ENCODE assay signal across 18 cellular contexts in the genomic region with DNA sequence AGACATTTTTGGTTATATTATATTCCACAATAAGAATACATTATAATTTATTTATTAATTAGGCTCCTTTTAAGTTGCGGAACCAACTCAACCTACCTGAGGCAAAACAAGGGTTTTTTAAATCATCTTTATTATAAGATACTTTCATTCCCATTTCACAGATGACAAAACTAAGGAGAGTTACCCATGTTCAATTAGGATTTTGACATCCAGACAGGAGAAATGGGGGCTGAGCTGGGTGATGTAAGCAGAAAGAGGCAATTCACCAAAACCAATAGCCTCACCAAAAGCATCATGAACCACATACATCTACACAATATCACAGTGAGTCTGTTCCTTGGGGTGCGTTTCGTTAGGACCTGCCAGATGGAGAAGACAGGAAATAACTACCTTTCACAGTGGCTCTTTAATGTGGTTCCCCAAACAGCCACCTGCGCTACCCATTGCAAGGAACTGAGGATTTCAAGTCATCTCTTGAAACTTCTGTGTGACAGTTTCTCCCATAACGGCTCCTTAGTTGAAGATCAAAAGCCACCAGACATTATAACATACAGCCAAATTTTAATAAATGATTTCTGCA.
DNase-seq lines count a peak whose midpoint lies in the region; ATAC-seq and TF ChIP-seq lines count a peak whose summit lies in the region.
"Had no signal": no experiment of that assay in that cellular context is flagged by ENCODE, and none has a peak within 500 bp of the region (broad histone marks: within the 10 kb centered on the region; RNA-seq: fewer than 3 reads in every experiment).

No MANE protein-coding gene starts in this region.

- H3K27me3 Mint-ChIP-seq in activated CD4-positive, alpha-beta T cell treated with anti-CD3 and anti-CD28 coated beads, Interleukin-2, amount 10 ng/mL, durations not matched to agents 24 days and 14 days = no peaks in the 10 kb centered on the region
- H3K27me3 Mint-ChIP-seq in activated naive CD8-positive, alpha-beta T cell treated with anti-CD3 and anti-CD28 coated beads, Interleukin-2, amount 50 U/mL, for 24 hours = peaks cover 1% of the 10 kb centered on the region
- H3K27me3 Mint-ChIP-seq in chondrocyte (ENCODE audit: low read depth) = no peaks in the 10 kb centered on the region

- H3K36me3 Mint-ChIP-seq in activated CD4-positive, alpha-beta T cell treated with anti-CD3 and anti-CD28 coated beads, Interleukin-2, amount 10 ng/mL, durations not matched to agents 24 days and 14 days (ENCODE audit: low read depth) = peaks cover 1% of the 10 kb centered on the region
- H3K36me3 Mint-ChIP-seq in activated naive CD8-positive, alpha-beta T cell treated with anti-CD3 and anti-CD28 coated beads, Interleukin-2, amount 50 U/mL, for 24 hours (ENCODE audit: low read depth) = no peaks in the 10 kb centered on the region
- no peaks in the 10 kb centered on the region for H3K36me3 Mint-ChIP-seq in chondrocyte (ENCODE audit: low read depth)
- H3K36me3 Mint-ChIP-seq: immature natural killer cell, natural killer cell had no signal

- peaks cover 69% of the 10 kb centered on the region for H3K4me1 Mint-ChIP-seq in activated CD4-positive, alpha-beta T cell treated with anti-CD3 and anti-CD28 coated beads, Interleukin-2, amount 10 ng/mL, durations not matched to agents 24 days and 14 days
- H3K4me1 Mint-ChIP-seq in activated naive CD8-positive, alpha-beta T cell treated with anti-CD3 and anti-CD28 coated beads, Interleukin-2, amount 50 U/mL, for 24 hours = peaks cover 71% of the 10 kb centered on the region
- peaks cover 33% of the 10 kb centered on the region for H3K4me1 Mint-ChIP-seq in chondrocyte (ENCODE audit: low read depth)

- H3K4me3 Mint-ChIP-seq in activated CD4-positive, alpha-beta T cell treated with anti-CD3 and anti-CD28 coated beads, Interleukin-2, amount 10 ng/mL, durations not matched to agents 24 days and 14 days = peak overlapping the region; percentile 33
- H3K4me3 Mint-ChIP-seq in activated naive CD8-positive, alpha-beta T cell treated with anti-CD3 and anti-CD28 coated beads, Interleukin-2, amount 50 U/mL, for 24 hours = no peak overlapping the region
- H3K4me3 Mint-ChIP-seq in chondrocyte (ENCODE audit: unreplicated experiment) = no peak overlapping the region
- H3K4me3 Mint-ChIP-seq: immature natural killer cell, natural killer cell had no signal

- ATAC-seq in HG03280 (IDR thresholded peaks at IDR 0.05; ENCODE audit: unreplicated experiment) = peak; percentile 70
- ATAC-seq in activated naive CD8-positive, alpha-beta T cell treated with anti-CD3 and anti-CD28 coated beads, Interleukin-2, amount 50 U/mL, for 24 hours = peak; percentile 50
- ATAC-seq: Panc1 had no signal

- intact Hi-C loops in activated CD4-positive, alpha-beta T cell treated with anti-CD3 and anti-CD28 coated beads, Interleukin-2, amount 10 ng/mL, durations not matched to agents 24 days and 14 days (cut with micrococcal nuclease) = loop anchor here (5.0 kb wide), 4 partner anchors 73 to 327 kb away; partner anchors contain the start of gene LEF1

- H3K9me3 Mint-ChIP-seq in activated CD4-positive, alpha-beta T cell treated with anti-CD3 and anti-CD28 coated beads, Interleukin-2, amount 10 ng/mL, durations not matched to agents 24 days and 14 days = no peaks in the 10 kb centered on the region
- H3K9me3 Mint-ChIP-seq in activated naive CD8-positive, alpha-beta T cell treated with anti-CD3 and anti-CD28 coated beads, Interleukin-2, amount 50 U/mL, for 24 hours = no peaks in the 10 kb centered on the region
- H3K9me3 Mint-ChIP-seq in chondrocyte (ENCODE audit: low read depth) = no peaks in the 10 kb centered on the region
- H3K9me3 Mint-ChIP-seq: immature natural killer cell, natural killer cell had no signal

- no peak overlapping the region for H3K27ac Mint-ChIP-seq in activated CD4-positive, alpha-beta T cell treated with anti-CD3 and anti-CD28 coated beads, Interleukin-2, amount 10 ng/mL, durations not matched to agents 24 days and 14 days
- no peak overlapping the region for H3K27ac Mint-ChIP-seq in activated naive CD8-positive, alpha-beta T cell treated with anti-CD3 and anti-CD28 coated beads, Interleukin-2, amount 50 U/mL, for 24 hours
- no peak overlapping the region for H3K27ac Mint-ChIP-seq in chondrocyte (ENCODE audit: unreplicated experiment)
- H3K27ac Mint-ChIP-seq: immature natural killer cell, natural killer cell had no signal

- DNase-seq in activated CD4-positive, alpha-beta T cell treated with anti-CD3 and anti-CD28 coated beads for 4 hours = peak; percentile 18 to 27
- DNase-seq in activated CD4-positive, alpha-beta T cell treated with anti-CD3 and anti-CD28 coated beads, Interleukin-2, amount 50 U/mL, for 4 hours = no peak
- peak; percentile 88 for DNase-seq in activated CD4-positive, alpha-beta T cell treated with anti-CD3 and anti-CD28 coated beads, Interleukin-2, amount 10 ng/mL, durations not matched to agents 24 days and 14 days
- DNase-seq in activated naive CD8-positive, alpha-beta T cell treated with anti-CD3 and anti-CD28 coated beads, Interleukin-2, amount 50 U/mL, for 24 hours = no peak
- DNase-seq in NCI-H1436 treated with DMSO at 0.1 percent for 48 hours (lab: John Stamatoyannopoulos, UW) (no peak), UCSD-AML1 (lab: John Stamatoyannopoulos, UW; ENCODE audit: unreplicated experiment) (no peak), chondrocyte (ENCODE audit: low spot score) (no peak)
- DNase-seq: C1 segment of cervical spinal cord, DMS79 treated with DMSO at 0.1 percent for 48 hours, dorsolateral prefrontal cortex, esophagus squamous epithelium, immature natural killer cell, natural killer cell, NCI-H748 treated with DMSO at 0.1 percent for 48 hours, SW 1271, uterus had no signal

- no peak for TF ChIP-seq CTCF in chondrocyte (IDR thresholded peaks at IDR 0.05)

Comparison
In these comparisons a context has a peak if more than half of its experiments do, and no peak if none do; other contexts are left out.
1. DNase-seq: peak in activated CD4-positive, alpha-beta T cell treated with anti-CD3 and anti-CD28 coated beads for 4 hours (2 of 2) and activated CD4-positive, alpha-beta T cell treated with anti-CD3 and anti-CD28 coated beads, Interleukin-2, amount 10 ng/mL, durations not matched to agents 24 days and 14 days (single experiment); none in activated CD4-positive, alpha-beta T cell treated with anti-CD3 and anti-CD28 coated beads, Interleukin-2, amount 50 U/mL, for 4 hours (0 of 2), activated naive CD8-positive, alpha-beta T cell treated with anti-CD3 and anti-CD28 coated beads, Interleukin-2, amount 50 U/mL, for 24 hours (single experiment), NCI-H1436 treated with DMSO at 0.1 percent for 48 hours (single experiment), UCSD-AML1 (single experiment) and chondrocyte (single experiment).